In the genomic region with DNA sequence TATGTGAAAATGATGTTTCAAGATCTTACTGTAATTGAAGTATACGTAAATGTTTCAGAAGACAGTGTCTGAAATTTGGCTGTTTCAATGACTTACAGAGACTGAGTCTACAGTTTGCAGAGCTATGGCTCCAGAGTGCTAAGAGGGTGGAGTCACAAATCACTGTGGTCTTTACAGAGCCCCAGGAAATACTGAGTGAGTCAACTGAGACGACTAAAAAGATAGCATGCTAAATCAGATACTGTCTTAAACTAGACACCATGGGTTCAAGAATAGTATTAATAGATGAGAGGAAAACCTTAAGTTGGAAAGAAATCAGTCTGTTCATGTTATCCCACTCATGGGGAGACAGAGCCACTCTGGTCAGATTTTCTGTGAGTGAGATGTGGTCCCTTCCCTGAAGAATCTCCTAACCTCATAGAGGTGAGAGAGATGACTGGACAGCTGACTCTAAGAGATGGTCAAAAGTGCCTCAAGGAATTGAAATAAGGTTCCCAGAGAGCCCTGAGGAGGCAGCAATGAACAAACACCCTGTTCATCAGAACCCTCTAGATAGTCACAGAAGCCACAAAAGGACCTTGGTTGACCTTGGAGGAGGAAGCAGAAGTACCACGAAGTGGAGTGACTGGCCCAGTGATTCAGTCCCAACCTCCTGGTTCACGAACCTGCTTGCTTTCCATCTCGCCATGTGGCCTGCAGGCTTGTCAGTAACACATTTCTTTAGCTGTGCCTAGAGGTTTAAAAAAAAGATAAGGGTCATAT, we compare ENCODE assay signal across 1 cellular context.
TF ChIP-seq lines count a peak whose summit lies in the region.

No MANE protein-coding gene starts in this region.

TF ChIP-seq in SK-N-SH, 30 proteins besides CTCF, POLR2A, EP300 and RAD21 (continued from another document):
- TF ChIP-seq PBX3 (IDR thresholded peaks at IDR 0.05) (peak; percentile 58), FOXM1 (IDR thresholded peaks at IDR 0.05; ENCODE audit: low read depth) (no peak), MEF2A (IDR thresholded peaks at IDR 0.05; ENCODE audit: borderline replicate concordance, low read depth) (no peak), GABPA (IDR thresholded peaks at IDR 0.05; ENCODE audit: low read depth) (no peak), TAF1 (IDR thresholded peaks at IDR 0.05; ENCODE audit: borderline replicate concordance, low read depth, low read length) (no peak)
- TF ChIP-seq, protein P1, sequence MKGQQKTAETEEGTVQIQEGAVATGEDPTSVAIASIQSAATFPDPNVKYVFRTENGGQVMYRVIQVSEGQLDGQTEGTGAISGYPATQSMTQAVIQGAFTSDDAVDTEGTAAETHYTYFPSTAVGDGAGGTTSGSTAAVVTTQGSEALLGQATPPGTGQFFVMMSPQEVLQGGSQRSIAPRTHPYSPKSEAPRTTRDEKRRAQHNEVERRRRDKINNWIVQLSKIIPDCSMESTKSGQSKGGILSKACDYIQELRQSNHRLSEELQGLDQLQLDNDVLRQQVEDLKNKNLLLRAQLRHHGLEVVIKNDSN (IDR thresholded peaks at IDR 0.05; ENCODE audit: borderline replicate concordance, low read depth) = 0 out of 2 replicates have a peak, but pooled peaks have one; percentile 3
